In genomic region chr15:57159767-57160166, GRCh38 we compare ENCODE assay signal across 1 cellular context.
TF ChIP-seq lines count a peak whose summit lies in the region.

No MANE protein-coding gene starts in this region.

TF ChIP-seq in GM12878, 131 proteins besides CTCF, POLR2A, EP300 and RAD21 (continued from another document):
- TF ChIP-seq CUX1 (IDR thresholded peaks at IDR 0.05; ENCODE audit: insufficient replicate concordance, low read depth, low read length) (no peak), IRF5 (IDR thresholded peaks at IDR 0.05; ENCODE audit: borderline replicate concordance) (no peak), ZNF384 (IDR thresholded peaks at IDR 0.05; ENCODE audit: borderline replicate concordance, low read depth, low read length) (no peak), IKZF2 (IDR thresholded peaks at IDR 0.05) (no peak), FOXK2 (IDR thresholded peaks at IDR 0.05) (no peak), RFX5 (IDR thresholded peaks at IDR 0.05; ENCODE audit: low read depth, low read length) (no peak), USF1 (IDR thresholded peaks at IDR 0.05; ENCODE audit: borderline replicate concordance, extremely low read length, insufficient read depth, low read depth, low read length) (no peak), HSF1 (IDR thresholded peaks at IDR 0.05; ENCODE audit: low read depth, low read length) (no peak), ASH2L (IDR thresholded peaks at IDR 0.05; ENCODE audit: borderline replicate concordance, low read depth) (no peak), RELA (IDR thresholded peaks at IDR 0.05; ENCODE audit: borderline replicate concordance, partially characterized antibody) (no peak), TBL1XR1 (IDR thresholded peaks at IDR 0.05; ENCODE audit: low read depth, low read length) (no peak), ETV6 (conservative IDR thresholded peaks at IDR 0.05 in 1 of 2, IDR thresholded peaks at IDR 0.05 in 1 of 2; ENCODE audit: borderline replicate concordance in 1 of 2, low read depth in 1 of 2) (no peak), SUPT20H (IDR thresholded peaks at IDR 0.05; ENCODE audit: borderline replicate concordance, control insufficient read depth, low read depth, low read length) (no peak), CBX5 (IDR thresholded peaks at IDR 0.05; ENCODE audit: low read depth) (no peak), PML (IDR thresholded peaks at IDR 0.05; ENCODE audit: low read length) (no peak), ZBTB11 (CRISPR knock-in tag; IDR thresholded peaks at IDR 0.05) (no peak)
